ENCODE assay signal across 1 cellular context in the genomic region with DNA sequence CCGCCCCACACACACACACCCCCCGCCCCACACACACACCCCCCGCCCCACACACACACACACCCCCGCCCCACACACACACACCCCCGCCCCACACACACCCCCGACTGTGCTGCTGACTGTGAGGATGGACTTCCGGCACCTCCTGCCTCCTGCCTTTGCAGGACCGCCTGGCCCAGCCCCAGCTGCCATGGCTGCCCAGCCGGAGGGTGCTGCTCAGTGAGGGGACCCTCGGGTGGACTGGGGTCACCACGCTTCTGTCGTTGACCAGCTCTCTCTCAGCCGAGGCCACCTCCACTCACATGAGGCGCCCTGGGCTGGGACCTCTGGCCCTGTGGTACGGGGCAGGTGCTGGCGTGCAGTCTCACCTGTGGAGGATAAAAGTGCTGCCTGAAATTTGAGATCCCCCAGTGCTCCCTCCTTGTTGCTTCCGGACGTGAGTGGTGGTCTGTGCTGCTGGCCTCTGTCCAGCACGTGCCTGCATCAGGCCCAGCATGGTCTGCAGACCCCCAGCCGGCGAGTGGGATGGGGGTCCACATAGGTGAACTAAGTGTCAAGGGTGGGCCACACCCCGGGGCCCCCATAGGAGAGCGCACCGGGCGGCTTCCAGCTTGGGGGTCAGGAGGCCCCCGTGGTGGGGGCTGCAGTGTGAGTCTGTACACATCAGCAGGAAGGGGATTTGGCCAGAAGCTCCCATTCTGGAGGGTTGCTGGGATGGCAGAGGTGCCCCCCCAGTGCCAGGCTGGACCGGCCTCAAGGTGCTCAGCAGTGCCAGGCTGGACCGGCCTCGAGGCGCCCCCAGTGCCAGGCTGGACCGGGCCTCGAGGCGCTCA.
TF ChIP-seq lines count a peak whose summit lies in the region.

No MANE protein-coding gene starts in this region.

TF ChIP-seq in WTC11, 78 proteins besides CTCF, POLR2A, EP300 and RAD21 (continued from another document):
- no peak for TF ChIP-seq HMGA2 (CRISPR knock-in tag; IDR thresholded peaks at IDR 0.05)
- TF ChIP-seq FOXP1 (CRISPR knock-in tag; IDR thresholded peaks at IDR 0.05; ENCODE audit: borderline replicate concordance): no peak
- TF ChIP-seq MYBL2 (CRISPR knock-in tag; IDR thresholded peaks at IDR 0.05): no peak
